17 cellular contexts compared by ENCODE assay signal in the genomic region with DNA sequence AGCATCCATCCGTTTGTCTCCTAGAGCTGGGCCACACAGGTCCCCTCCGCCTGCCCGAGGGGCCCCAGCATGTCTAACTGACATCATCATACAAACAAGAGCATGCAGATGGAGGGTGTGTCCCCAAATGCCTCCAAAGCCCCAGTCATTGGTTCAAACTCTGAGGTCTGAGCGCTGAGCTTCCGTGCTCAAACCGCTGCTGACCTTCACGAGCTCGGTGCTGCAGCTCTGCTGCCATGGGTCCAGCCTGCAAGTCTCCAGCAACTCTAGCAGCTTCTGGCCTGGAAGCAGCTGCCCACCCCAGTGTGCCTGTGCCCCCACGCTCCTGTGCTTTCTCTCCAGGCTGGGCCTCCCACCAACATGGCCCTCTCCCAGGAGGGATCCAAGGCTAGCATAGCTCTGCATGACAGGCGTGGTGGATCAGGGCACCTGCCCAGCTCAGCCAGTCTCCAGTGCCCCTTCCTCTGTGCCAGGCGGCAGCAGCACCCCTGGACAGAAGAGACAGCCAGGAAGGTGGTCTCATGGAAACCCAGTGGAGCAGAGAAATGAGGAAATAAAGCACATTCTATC.
"Had no signal": no experiment of that assay in that cellular context is flagged by ENCODE, and none has a peak within 500 bp of the region (broad histone marks: within the 10 kb centered on the region; RNA-seq: fewer than 3 reads in every experiment).

No MANE protein-coding gene starts in this region.

- H3K9me3 Mint-ChIP-seq: naive thymus-derived CD8-positive, alpha-beta T cell; neural progenitor cell; stimulated activated effector memory CD8-positive, alpha-beta T cell treated with anti-CD3 and anti-CD28 coated beads, Interleukin-12 subunit alpha, Interleukin-12 subunit beta, amount 100 ng/mL, for 72 hours had no signal

- H3K36me3 Mint-ChIP-seq: naive thymus-derived CD8-positive, alpha-beta T cell; neural progenitor cell; stimulated activated effector memory CD8-positive, alpha-beta T cell treated with anti-CD3 and anti-CD28 coated beads, Interleukin-12 subunit alpha, Interleukin-12 subunit beta, amount 100 ng/mL, for 72 hours had no signal

- H3K9ac ChIP-seq: neural progenitor cell, parathyroid adenoma had no signal

- ATAC-seq: mucosa of descending colon; naive thymus-derived CD8-positive, alpha-beta T cell; right cardiac atrium; stimulated activated effector memory CD8-positive, alpha-beta T cell treated with anti-CD3 and anti-CD28 coated beads, Interleukin-12 subunit alpha, Interleukin-12 subunit beta, amount 100 ng/mL, for 72 hours; stimulated activated naive CD8-positive, alpha-beta T cell treated with anti-CD3 and anti-CD28 coated beads, Interleukin-15, Interleukin-2, amounts not matched to agents 100 U/mL and 50 U/mL, for 24 hours had no signal

- H3K9me3 ChIP-seq: mucosa of descending colon, suprapubic skin, thyroid gland had no signal

- FAIRE-seq: small intestine had no signal

- H3K4me1 ChIP-seq: neural progenitor cell, parathyroid adenoma, thyroid gland had no signal

- H3K27ac Mint-ChIP-seq: naive thymus-derived CD8-positive, alpha-beta T cell; neural progenitor cell; stimulated activated effector memory CD8-positive, alpha-beta T cell treated with anti-CD3 and anti-CD28 coated beads, Interleukin-12 subunit alpha, Interleukin-12 subunit beta, amount 100 ng/mL, for 72 hours had no signal

- H2AFZ ChIP-seq: hepatocyte, neural progenitor cell, parathyroid adenoma had no signal

- H3K27ac ChIP-seq: coronary artery, hepatocyte, neural progenitor cell, parathyroid adenoma, suprapubic skin, thyroid gland had no signal

- H3K27me3 ChIP-seq: hepatocyte, neural progenitor cell, suprapubic skin, thyroid gland had no signal

- H3K4me2 ChIP-seq: hepatocyte, neural progenitor cell had no signal

- H3K36me3 ChIP-seq: neural progenitor cell, suprapubic skin, thyroid gland had no signal

- H3K4me3 ChIP-seq: coronary artery, hepatocyte, mucosa of descending colon, neural progenitor cell, suprapubic skin, thyroid gland had no signal

- H3K4me3 Mint-ChIP-seq: naive thymus-derived CD8-positive, alpha-beta T cell; neural progenitor cell; stimulated activated effector memory CD8-positive, alpha-beta T cell treated with anti-CD3 and anti-CD28 coated beads, Interleukin-12 subunit alpha, Interleukin-12 subunit beta, amount 100 ng/mL, for 72 hours had no signal

- DNase-seq: central memory CD4-positive, alpha-beta T cell; effector CD8-positive, alpha-beta T cell; foreskin melanocyte; mucosa of descending colon; occipital lobe; right cardiac atrium; small intestine; stimulated activated CD4-positive, alpha-beta T cell treated with anti-CD3 and anti-CD28 coated beads, Interleukin-2, amount 100 ng/mL, for 48 hours; stimulated activated naive CD8-positive, alpha-beta T cell treated with anti-CD3 and anti-CD28 coated beads, Interleukin-15, Interleukin-2, amounts not matched to agents 100 U/mL and 50 U/mL, for 24 hours; thyroid gland had no signal
